Comparison of ENCODE assay signal across 18 cellular contexts in genomic region chr2:105885456-105885855, GRCh38.
A peak's percentile ranks its signal among the peaks of the same experiment; 100 is the strongest.
DNase-seq lines count a peak whose midpoint lies in the region; ATAC-seq, FAIRE-seq and TF ChIP-seq lines count a peak whose summit lies in the region.
"Had no signal": no experiment of that assay in that cellular context is flagged by ENCODE, and none has a peak within 500 bp of the region (broad histone marks: within the 10 kb centered on the region; RNA-seq: fewer than 3 reads in every experiment).

No MANE protein-coding gene starts in this region.

- peak; percentile 27 for DNase-seq in AG08396 (ENCODE audit: low spot score)
- no peak for DNase-seq in CD4-positive, alpha-beta T cell
- DNase-seq in T-cell, result no peak
- no peak for DNase-seq in mesenchymal stem cell
- no peak for DNase-seq in SW 1271 (lab: John Stamatoyannopoulos, UW)
- DNase-seq in RCC 7860 (ENCODE audit: low spot score), result no peak
- DNase-seq in NCI-H1930 (lab: John Stamatoyannopoulos, UW), result no peak
- no peak for DNase-seq in immature natural killer cell
- DNase-seq: activated CD8-positive, alpha-beta memory T cell treated with anti-CD3 and anti-CD28 coated beads, Interleukin-2, amount 10 ng/mL, durations not matched to agents 7 days and 5 days; activated naive CD4-positive, alpha-beta T cell treated with anti-CD3 and anti-CD28 coated beads for 36 hours; DND-41; NCI-H2029 treated with DMSO at 0.1 percent for 48 hours; NCI-H524; PC-9 had no signal

- H3K4me1 ChIP-seq in mesenchymal stem cell (ENCODE audit: control insufficient read depth, insufficient read depth, low read depth, low read length), result no peaks in the 10 kb centered on the region

- no peak overlapping the region for H2BK15ac ChIP-seq in mesenchymal stem cell (ENCODE audit: low read depth, poor library complexity, severe bottlenecking)

- CTCF ChIA-PET in CD4-positive, alpha-beta T cell (lab: Charles Lee), result interaction anchor here (0.8 to 1.5 kb wide), 6 partner anchors 13 to 200 kb away, joined by 3 to 4 read pairs (median 3); no protein-coding TSS in a partner anchor
- CTCF ChIA-PET in T-cell (lab: Charles Lee), result interaction anchor here in 1 of 2 donors (0.6 to 1.2 kb wide), 3 partner anchors 34 to 434 kb away, joined by 3 to 4 read pairs (median 3); no protein-coding TSS in a partner anchor

- peaks cover 80% of the 10 kb centered on the region for H3K4me1 Mint-ChIP-seq in CD4-positive, alpha-beta T cell (ENCODE audit: low read depth)
- H3K4me1 Mint-ChIP-seq in T-cell, result peaks cover 77 to 85% (median 83%) of the 10 kb centered on the region in 3 donors
- H3K4me1 Mint-ChIP-seq in immature natural killer cell, result peaks cover 53 to 78% of the 10 kb centered on the region in 2 donors

- peaks cover 2% of the 10 kb centered on the region for H3K9me3 Mint-ChIP-seq in CD4-positive, alpha-beta T cell
- H3K9me3 Mint-ChIP-seq in T-cell, result peaks cover 3 to 14% (median 4%) of the 10 kb centered on the region in 3 donors
- H3K9me3 Mint-ChIP-seq in immature natural killer cell, result no peaks in the 10 kb centered on the region

- H4K91ac ChIP-seq in mesenchymal stem cell (ENCODE audit: low read length), result no peak overlapping the region

- intact Hi-C loops in CD4-positive, alpha-beta T cell (cut with DNase I, micrococcal nuclease), result loop anchor here in 1 of 2 experiments (2.0 kb wide), 1 partner anchor 17 kb away; no protein-coding TSS in a partner anchor

- no peak overlapping the region for H4K8ac ChIP-seq in mesenchymal stem cell (ENCODE audit: low read length)

- H3K14ac ChIP-seq in mesenchymal stem cell (ENCODE audit: low read length in 2 of 2), result no peak overlapping the region

- no peak overlapping the region for H2BK12ac ChIP-seq in mesenchymal stem cell (ENCODE audit: low read length in 2 of 2)

- no peaks in the 10 kb centered on the region for H3K9me3 ChIP-seq in CD4-positive, alpha-beta T cell (ENCODE audit: control insufficient read depth, low read length)
- peaks cover 5% of the 10 kb centered on the region for H3K9me3 ChIP-seq in mesenchymal stem cell (ENCODE audit: control insufficient read depth, low read length)

- H3K36me3 Mint-ChIP-seq in CD4-positive, alpha-beta T cell (ENCODE audit: low read depth), result peaks cover 92% of the 10 kb centered on the region
- H3K36me3 Mint-ChIP-seq in T-cell (peaks cover 66% of the 10 kb centered on the region), immature natural killer cell (peaks cover 8 to 27% (median 8%) of the 10 kb centered on the region in 3 donors)

- POLR2A ChIA-PET in CD4-positive, alpha-beta T cell (lab: Charles Lee), result interaction anchor here (0.7 to 1.7 kb wide), 6 partner anchors 12 to 352 kb away, joined by 3 to 7 read pairs (median 3); no protein-coding TSS in a partner anchor
- POLR2A ChIA-PET in T-cell (lab: Charles Lee), result interaction anchor here (0.6 to 1.0 kb wide), 2 partner anchors 14 kb away, joined by 3 read pairs; no protein-coding TSS in a partner anchor

- H3K27me3 ChIP-seq in CD4-positive, alpha-beta T cell (ENCODE audit: control insufficient read depth, insufficient read depth, low read length), result no peaks in the 10 kb centered on the region
- no peaks in the 10 kb centered on the region for H3K27me3 ChIP-seq in mesenchymal stem cell (ENCODE audit: control insufficient read depth in 1 of 2, insufficient read depth in 1 of 2, low read length in 2 of 2)
- H3K27me3 ChIP-seq: BLaER1 had no signal

- no peak overlapping the region for H2AK5ac ChIP-seq in mesenchymal stem cell (ENCODE audit: low read length, severe bottlenecking)

- H3K9ac ChIP-seq in mesenchymal stem cell (ENCODE audit: low read length), result peak overlapping the region; percentile 2
- H3K9ac ChIP-seq: BLaER1 had no signal

- no peak overlapping the region for H3K18ac ChIP-seq in mesenchymal stem cell (ENCODE audit: low read depth in 1 of 2, low read length in 2 of 2)

- H3K79me1 ChIP-seq in mesenchymal stem cell (replicated peaks; ENCODE audit: low read length, poor library complexity, severe bottlenecking), result peaks cover 50% of the 10 kb centered on the region

- no peaks in the 10 kb centered on the region for H3K27me3 Mint-ChIP-seq in CD4-positive, alpha-beta T cell
- no peaks in the 10 kb centered on the region for H3K27me3 Mint-ChIP-seq in T-cell
- no peaks in the 10 kb centered on the region for H3K27me3 Mint-ChIP-seq in immature natural killer cell (ENCODE audit: low read depth in 3 of 3)
- H3K27me3 Mint-ChIP-seq: activated CD8-positive, alpha-beta memory T cell treated with anti-CD3 and anti-CD28 coated beads, Interleukin-2, amount 10 ng/mL, durations not matched to agents 7 days and 5 days had no signal

- H3K36me3 ChIP-seq in mesenchymal stem cell (ENCODE audit: control insufficient read depth in 1 of 2, insufficient read depth in 2 of 2, low read depth in 1 of 2, low read length in 2 of 2), result peaks cover 0 to 22% of the 10 kb centered on the region in 2 experiments

- FAIRE-seq in RCC 7860 (lab: Jason Lieb, UNC), result no peak
- FAIRE-seq: HTR-8/SVneo had no signal

- H2BK120ac ChIP-seq in mesenchymal stem cell (ENCODE audit: low read depth, low read length), result no peak overlapping the region

- TF ChIP-seq CTCF in CD4-positive, alpha-beta T cell (IDR thresholded peaks at IDR 0.05), result no peak

- no peak overlapping the region for H3K4me3 ChIP-seq in mesenchymal stem cell (ENCODE audit: insufficient read depth in 1 of 2, low read depth in 1 of 2, low read length in 2 of 2)
- H3K4me3 ChIP-seq: BLaER1, GM23338, PC-9 had no signal

- WGBS in mesenchymal stem cell, result no CpG with 5 or more reads among the region's 1 CpG

- H3K4me3 Mint-ChIP-seq in CD4-positive, alpha-beta T cell, result peak overlapping the region; percentile 5
- peak overlapping the region in 1 of 3 donors; percentile 62 for H3K4me3 Mint-ChIP-seq in T-cell
- no peak overlapping the region for H3K4me3 Mint-ChIP-seq in immature natural killer cell
- H3K4me3 Mint-ChIP-seq: activated CD8-positive, alpha-beta memory T cell treated with anti-CD3 and anti-CD28 coated beads, Interleukin-2, amount 10 ng/mL, durations not matched to agents 7 days and 5 days; activated naive CD4-positive, alpha-beta T cell treated with anti-CD3 and anti-CD28 coated beads for 36 hours; GM23338; nephron had no signal

- peak overlapping the region; percentile 67 for H3K27ac Mint-ChIP-seq in CD4-positive, alpha-beta T cell
- peak overlapping the region; percentile 78 to 79 for H3K27ac Mint-ChIP-seq in T-cell
- H3K27ac Mint-ChIP-seq in immature natural killer cell, result peak overlapping the region in 3 of 6 donors; percentile 9 to 46 (median 11)
- H3K27ac Mint-ChIP-seq: activated CD8-positive, alpha-beta memory T cell treated with anti-CD3 and anti-CD28 coated beads, Interleukin-2, amount 10 ng/mL, durations not matched to agents 7 days and 5 days; activated naive CD4-positive, alpha-beta T cell treated with anti-CD3 and anti-CD28 coated beads for 36 hours; GM23338 had no signal

- no peak for ATAC-seq in CD4-positive, alpha-beta T cell (ENCODE audit: poor library complexity)
- no peak for ATAC-seq in T-cell (replicated peaks in 1 of 4)
- ATAC-seq: activated CD8-positive, alpha-beta memory T cell treated with anti-CD3 and anti-CD28 coated beads, Interleukin-2, amount 10 ng/mL, durations not matched to agents 7 days and 5 days; GM23338 had no signal

- no peak overlapping the region for H3K4me2 ChIP-seq in mesenchymal stem cell (ENCODE audit: low read length, poor library complexity, severe bottlenecking)
- H3K4me2 ChIP-seq: BLaER1, GM23338, PC-9 had no signal

- H3K23ac ChIP-seq in mesenchymal stem cell (ENCODE audit: low read length in 2 of 2), result no peak overlapping the region

- H3K27ac ChIP-seq in CD4-positive, alpha-beta T cell (ENCODE audit: low read depth, low read length), result no peak overlapping the region
- no peak overlapping the region for H3K27ac ChIP-seq in mesenchymal stem cell (ENCODE audit: low read length, poor library complexity, severe bottlenecking)
- H3K27ac ChIP-seq: BLaER1, PC-9 had no signal

- H2AFZ ChIP-seq in mesenchymal stem cell (ENCODE audit: low read depth, low read length), result no peak overlapping the region
- H2AFZ ChIP-seq: GM23338, PC-9 had no signal

- no peak overlapping the region for H3K4ac ChIP-seq in mesenchymal stem cell (ENCODE audit: low read depth in 1 of 2, low read length in 2 of 2)

- H2BK5ac ChIP-seq in mesenchymal stem cell (ENCODE audit: low read depth, low read length, poor library complexity, severe bottlenecking), result no peak overlapping the region
